Comparison of ENCODE assay signal across 23 cellular contexts in the genomic region with DNA sequence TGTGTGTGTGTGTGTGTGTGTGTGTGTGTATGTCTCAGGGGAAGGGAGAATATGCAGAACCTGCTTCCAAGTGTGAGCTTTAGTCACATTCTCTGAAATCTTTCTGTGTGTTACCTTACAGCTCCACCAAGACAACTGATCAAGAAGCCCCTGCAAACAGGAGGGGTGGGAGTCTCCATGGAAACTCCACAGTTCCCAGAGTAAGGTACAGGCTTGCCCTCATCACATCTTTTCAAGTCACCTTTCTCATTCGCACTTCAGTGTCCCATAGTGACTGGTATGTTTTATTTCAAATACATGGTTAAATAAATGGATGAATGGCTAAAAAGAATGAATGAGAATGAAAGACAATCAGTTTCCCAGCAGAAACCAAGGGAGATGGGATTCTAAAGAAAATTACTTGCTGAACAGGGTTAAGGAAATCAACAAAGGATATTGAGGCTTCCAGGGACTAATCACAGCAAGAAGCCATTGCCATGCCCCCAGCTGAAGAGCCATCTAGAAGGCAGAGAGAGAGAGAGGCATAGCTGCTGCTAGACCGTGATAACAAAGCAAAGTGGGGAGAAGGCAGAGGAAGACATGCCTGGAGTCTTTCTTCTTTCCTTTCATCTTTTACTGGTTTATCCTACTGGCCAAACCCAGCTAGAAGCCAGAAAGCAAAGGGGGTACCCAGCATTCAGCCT.
"Had no signal": no experiment of that assay in that cellular context is flagged by ENCODE, and none has a peak within 500 bp of the region (broad histone marks: within the 10 kb centered on the region; RNA-seq: fewer than 3 reads in every experiment).

No MANE protein-coding gene starts in this region.

- H2AFZ ChIP-seq: PC-9 had no signal

- H3K4me1 Mint-ChIP-seq: activated CD4-positive, alpha-beta T cell treated with anti-CD3 and anti-CD28 coated beads, Interleukin-2, amount 10 ng/mL, durations not matched to agents 7 days and 5 days; activated naive CD8-positive, alpha-beta T cell treated with anti-CD3 and anti-CD28 coated beads, Interleukin-2, amount 50 U/mL, for 24 hours; T-helper 17 cell had no signal

- ATAC-seq: activated naive CD4-positive, alpha-beta T cell treated with anti-CD3 and anti-CD28 coated beads, Interleukin-2, amount 50 U/mL, for 72 hours; activated naive CD8-positive, alpha-beta T cell treated with anti-CD3 and anti-CD28 coated beads, Interleukin-2, amount 50 U/mL, for 24 hours; activated T-cell treated with anti-CD3 and anti-CD28 coated beads, Interleukin-2, amount 50 U/mL, for 4 hours; T-helper 17 cell had no signal

- H3K4me3 ChIP-seq: cardiac muscle cell, PC-9 had no signal

- H3K36me3 ChIP-seq: cardiac muscle cell had no signal

- H3K4me2 ChIP-seq: PC-9 had no signal

- H3K27me3 ChIP-seq: cardiac muscle cell had no signal

- H3K9me3 Mint-ChIP-seq: activated CD4-positive, alpha-beta T cell treated with anti-CD3 and anti-CD28 coated beads, Interleukin-2, amount 10 ng/mL, durations not matched to agents 7 days and 5 days; activated naive CD8-positive, alpha-beta T cell treated with anti-CD3 and anti-CD28 coated beads, Interleukin-2, amount 50 U/mL, for 24 hours; activated T-cell treated with anti-CD3 and anti-CD28 coated beads, Interleukin-2, amount 50 U/mL, for 4 hours; brain had no signal

- H3K36me3 Mint-ChIP-seq: activated CD4-positive, alpha-beta memory T cell treated with anti-CD3 and anti-CD28 coated beads for 36 hours; brain had no signal

- H3K27ac Mint-ChIP-seq: activated CD4-positive, alpha-beta memory T cell treated with anti-CD3 and anti-CD28 coated beads for 36 hours; activated CD4-positive, alpha-beta T cell treated with anti-CD3 and anti-CD28 coated beads, Interleukin-2, amount 10 ng/mL, durations not matched to agents 7 days and 5 days; activated naive CD4-positive, alpha-beta T cell treated with anti-CD3 and anti-CD28 coated beads, Interleukin-2, amount 50 U/mL, for 72 hours; activated naive CD8-positive, alpha-beta T cell treated with anti-CD3 and anti-CD28 coated beads, Interleukin-2, amount 50 U/mL, for 24 hours; T-helper 17 cell had no signal

- H3K27ac ChIP-seq: cardiac muscle cell, PC-9 had no signal

- H3K4me3 Mint-ChIP-seq: activated CD4-positive, alpha-beta memory T cell treated with anti-CD3 and anti-CD28 coated beads for 36 hours; activated CD4-positive, alpha-beta T cell treated with anti-CD3 and anti-CD28 coated beads, Interleukin-2, amount 10 ng/mL, durations not matched to agents 7 days and 5 days; activated naive CD8-positive, alpha-beta T cell treated with anti-CD3 and anti-CD28 coated beads, Interleukin-2, amount 50 U/mL, for 24 hours; activated T-cell treated with anti-CD3 and anti-CD28 coated beads, Interleukin-2, amount 50 U/mL, for 4 hours; brain; T-helper 17 cell had no signal

- DNase-seq: activated CD4-positive, alpha-beta memory T cell treated with anti-CD3 and anti-CD28 coated beads for 36 hours; activated CD4-positive, alpha-beta T cell treated with anti-CD3 and anti-CD28 coated beads, Interleukin-2, amount 10 ng/mL, durations not matched to agents 7 days and 5 days; activated CD4-positive, CD25-positive, alpha-beta regulatory T cell; activated CD8-positive, alpha-beta memory T cell treated with anti-CD3 and anti-CD28 coated beads for 24 hours; activated effector memory CD4-positive, alpha-beta T cell treated with anti-CD3 and anti-CD28 coated beads, Interleukin-2, amount 50 U/mL, for 16 hours; activated naive CD4-positive, alpha-beta T cell treated with Interleukin-2 at 50 U/mL for 16 hours; activated naive CD8-positive, alpha-beta T cell treated with anti-CD3 and anti-CD28 coated beads, Interleukin-2, amount 50 U/mL, for 24 hours; activated T-cell treated with anti-CD3 and anti-CD28 coated beads, Interleukin-2, amount 50 U/mL, for 4 hours; amniotic stem cell; MM.1S; NCI-H1105; NCI-H1436; NCI-H1694 treated with DMSO at 0.1 percent for 48 hours; NCI-H2029 treated with DMSO at 0.1 percent for 48 hours; NCI-H446; NCI-H524; PC-9; SIG-M5; T-helper 17 cell; T-helper 9 cell had no signal

- H3K27me3 Mint-ChIP-seq: activated CD4-positive, alpha-beta memory T cell treated with anti-CD3 and anti-CD28 coated beads for 36 hours; activated CD4-positive, alpha-beta T cell treated with anti-CD3 and anti-CD28 coated beads, Interleukin-2, amount 10 ng/mL, durations not matched to agents 7 days and 5 days; brain; T-helper 17 cell had no signal
